Comparison of ENCODE assay signal across 1 cellular context in genomic region chr9:129682381-129682780, GRCh38.
TF ChIP-seq lines count a peak whose summit lies in the region.

No MANE protein-coding gene starts in this region.

TF ChIP-seq in HEK293, 187 proteins besides CTCF, POLR2A, EP300 and RAD21 (continued from another document):
- TF ChIP-seq ZBTB49 (tag by site-specific recombination; IDR thresholded peaks at IDR 0.05; ENCODE audit: low read depth): no peak
